12 cellular contexts compared by ENCODE assay signal in genomic region chr9:112771359-112772214, GRCh38. TPM values are rescaled to one million over a fixed set of nuclear protein-coding genes. Genes with fewer than 3 reads are reported as not detected.
DNase-seq lines count a peak whose midpoint lies in the region; ATAC-seq and TF ChIP-seq lines count a peak whose summit lies in the region.
"Had no signal": no experiment of that assay in that cellular context is flagged by ENCODE, and none has a peak within 500 bp of the region (broad histone marks: within the 10 kb centered on the region; RNA-seq: fewer than 3 reads in every experiment).

No MANE protein-coding gene starts in this region.

- H3K27ac ChIP-seq in spleen, result peak overlapping the region in 5 of 8 donors; percentile 23 to 66 (median 52)
- H3K27ac ChIP-seq: esophagus squamous epithelium, suprapubic skin had no signal

- peaks cover 36% of the 10 kb centered on the region for H3K4me1 Mint-ChIP-seq in activated CD4-positive, alpha-beta T cell treated with anti-CD3 and anti-CD28 coated beads for 36 hours
- peaks cover 23% of the 10 kb centered on the region for H3K4me1 Mint-ChIP-seq in activated T-helper 17 cell treated with anti-CD3 and anti-CD28 coated beads, Interleukin-2, amount 50 U/mL, for 72 hours

- intact Hi-C loops in activated CD4-positive, alpha-beta T cell treated with anti-CD3 and anti-CD28 coated beads for 36 hours (cut with DNase I, micrococcal nuclease), result loop anchor here (2.0 kb wide), 1 partner anchor 17 kb away; no protein-coding TSS in a partner anchor
- intact Hi-C loops in spleen (cut with DNase I; ENCODE audit: low total_unique reads), result no loop called here

- H3K4me3 Mint-ChIP-seq in activated CD4-positive, alpha-beta T cell treated with anti-CD3 and anti-CD28 coated beads for 36 hours, result no peak overlapping the region
- H3K4me3 Mint-ChIP-seq in activated T-helper 17 cell treated with anti-CD3 and anti-CD28 coated beads, Interleukin-2, amount 50 U/mL, for 72 hours, result peak overlapping the region; percentile 61

- no peak for TF ChIP-seq CTCF in spleen (IDR thresholded peaks at IDR 0.05 in 8 of 11, conservative IDR thresholded peaks at IDR 0.05 in 3 of 11)

- H3K27me3 Mint-ChIP-seq in activated CD4-positive, alpha-beta T cell treated with anti-CD3 and anti-CD28 coated beads for 36 hours, result no peaks in the 10 kb centered on the region
- no peaks in the 10 kb centered on the region for H3K27me3 Mint-ChIP-seq in activated T-helper 17 cell treated with anti-CD3 and anti-CD28 coated beads, Interleukin-2, amount 50 U/mL, for 72 hours

- DNase-seq in activated CD4-positive, alpha-beta T cell treated with anti-CD3 and anti-CD28 coated beads for 36 hours, result no peak
- no peak for DNase-seq in activated CD4-positive, alpha-beta T cell treated with anti-CD3 and anti-CD28 coated beads for 4 hours
- no peak for DNase-seq in spleen
- no peak for DNase-seq in NCI-H2171 (lab: John Stamatoyannopoulos, UW)
- no peak for DNase-seq in ACHN
- no peak for DNase-seq in OCI-M2 (lab: John Stamatoyannopoulos, UW; ENCODE audit: unreplicated experiment)
- DNase-seq: activated CD4-positive, alpha-beta T cell treated with anti-CD3 and anti-CD28 coated beads, Interleukin-2, amount 50 U/mL, for 4 hours; esophagus squamous epithelium; SHP77 had no signal

- peak overlapping the region; percentile 53 for H3K27ac Mint-ChIP-seq in activated CD4-positive, alpha-beta T cell treated with anti-CD3 and anti-CD28 coated beads for 36 hours
- H3K27ac Mint-ChIP-seq in activated T-helper 17 cell treated with anti-CD3 and anti-CD28 coated beads, Interleukin-2, amount 50 U/mL, for 72 hours, result peak overlapping the region; percentile 67

- POLR2A ChIA-PET in activated CD4-positive, alpha-beta T cell treated with anti-CD3 and anti-CD28 coated beads for 36 hours (lab: Charles Lee), result no interaction called here

- 46 to 54% (median 51%) methylated on average over 8 of the region's 8 CpGs for WGBS in spleen, 5 donors

- H3K36me3 Mint-ChIP-seq in activated CD4-positive, alpha-beta T cell treated with anti-CD3 and anti-CD28 coated beads for 36 hours (ENCODE audit: low read depth), result peaks cover 6% of the 10 kb centered on the region
- H3K36me3 Mint-ChIP-seq in activated T-helper 17 cell treated with anti-CD3 and anti-CD28 coated beads, Interleukin-2, amount 50 U/mL, for 72 hours (ENCODE audit: low read depth), result no peaks in the 10 kb centered on the region

- CTCF ChIA-PET in activated CD4-positive, alpha-beta T cell treated with anti-CD3 and anti-CD28 coated beads for 36 hours (lab: Charles Lee), result interaction anchor here (0.7 to 1.2 kb wide), 3 partner anchors 8 to 49 kb away, joined by 3 to 4 read pairs (median 3); no protein-coding TSS in a partner anchor

- H3K4me3 ChIP-seq in spleen, result no peak overlapping the region
- H3K4me3 ChIP-seq: esophagus squamous epithelium, suprapubic skin had no signal

- H3K36me3 ChIP-seq in spleen, result no peaks in the 10 kb centered on the region
- H3K36me3 ChIP-seq: suprapubic skin had no signal

- in situ Hi-C loops in ACHN (cut with HindIII; ENCODE audit: low pct_ligation_motif_present, low pct_unique_long_range_greater_than_20kb, low sequenced_read_pairs), result no loop called here

- H3K9me3 ChIP-seq in spleen, result peaks cover 0 to 3% (median 2%) of the 10 kb centered on the region in 8 donors
- H3K9me3 ChIP-seq: esophagus squamous epithelium, suprapubic skin had no signal

- H3K4me1 ChIP-seq in spleen, result peaks cover 0 to 44% (median 23%) of the 10 kb centered on the region in 6 donors

- peaks cover under 1% of the 10 kb centered on the region for H3K9me3 Mint-ChIP-seq in activated CD4-positive, alpha-beta T cell treated with anti-CD3 and anti-CD28 coated beads for 36 hours (ENCODE audit: low read depth)
- H3K9me3 Mint-ChIP-seq in activated T-helper 17 cell treated with anti-CD3 and anti-CD28 coated beads, Interleukin-2, amount 50 U/mL, for 72 hours, result no peaks in the 10 kb centered on the region

- TF ChIP-seq POLR2A in spleen (IDR thresholded peaks at IDR 0.05), result no peak

- no peaks in the 10 kb centered on the region for H3K27me3 ChIP-seq in spleen (replicated peaks in 1 of 7)
- H3K27me3 ChIP-seq: esophagus squamous epithelium, suprapubic skin had no signal

- ATAC-seq in activated CD4-positive, alpha-beta T cell treated with anti-CD3 and anti-CD28 coated beads for 36 hours, result peak; percentile 77
- ATAC-seq in HG03025 (IDR thresholded peaks at IDR 0.05; ENCODE audit: low FRiP score, unreplicated experiment), result peak; percentile 52
- ATAC-seq in activated T-helper 17 cell treated with anti-CD3 and anti-CD28 coated beads, Interleukin-2, amount 50 U/mL, for 72 hours (replicated peaks), result peak; percentile 88

RNA-seq across cellular contexts. Expression of gene SNX30, which starts 21.0 kb away (rescaled TPM):
- total RNA-seq in activated CD4-positive, alpha-beta T cell treated with anti-CD3 and anti-CD28 coated beads for 36 hours, result 1 to 10 TPM; 4.2 to 4.6 TPM
- 1 to 10 TPM; 3.5 to 7.2 TPM for total RNA-seq in activated T-helper 17 cell treated with anti-CD3 and anti-CD28 coated beads, Interleukin-2, amount 50 U/mL, for 72 hours
- 10 to 100 TPM; 10.1 to 23.3 (median 18.0) TPM for total RNA-seq in spleen
- polyA plus RNA-seq in spleen, result 1 to 10 TPM; 1.2 to 2.2 (median 2.0) TPM

RNA-seq across cellular contexts. Expression of gene INIP, which starts 53.7 kb away (rescaled TPM):
- total RNA-seq in activated CD4-positive, alpha-beta T cell treated with anti-CD3 and anti-CD28 coated beads for 36 hours, result 10 to 100 TPM; 37.3 to 37.7 TPM
- total RNA-seq in activated T-helper 17 cell treated with anti-CD3 and anti-CD28 coated beads, Interleukin-2, amount 50 U/mL, for 72 hours, result 10 to 100 TPM; 30.7 to 34.6 TPM
- 10 to 100 TPM; 23.0 to 33.4 (median 26.8) TPM for total RNA-seq in spleen
- polyA plus RNA-seq in spleen, result 10 to 100 TPM in 1 of 3 donors, 1 to 10 TPM in 2; 6.9 to 14.3 (median 8.8) TPM
